In the genomic region with DNA sequence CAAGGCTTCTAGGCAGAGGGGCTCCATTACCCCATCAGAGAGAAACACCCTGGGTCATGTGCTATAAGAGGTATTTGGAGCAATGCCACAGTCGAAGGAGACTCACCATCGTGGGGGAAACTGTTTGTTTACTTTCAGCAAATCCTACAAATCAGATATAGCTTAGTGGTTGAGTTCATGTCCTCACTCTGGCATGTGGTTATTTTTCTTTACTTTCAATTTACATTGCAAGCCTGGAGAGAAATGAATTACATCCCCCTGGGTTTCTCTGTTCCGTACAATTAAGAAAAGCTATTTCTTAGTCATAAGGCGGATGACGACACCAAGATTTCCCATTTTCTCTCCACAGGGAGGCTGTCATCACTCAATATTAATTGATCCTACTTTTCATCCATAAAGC, we compare ENCODE assay signal across 10 cellular contexts. TPM values are rescaled to one million over a fixed set of nuclear protein-coding genes. Genes with fewer than 3 reads are reported as not detected.
DNase-seq lines count a peak whose midpoint lies in the region; ATAC-seq and TF ChIP-seq lines count a peak whose summit lies in the region.
"Had no signal": no experiment of that assay in that cellular context is flagged by ENCODE, and none has a peak within 500 bp of the region (broad histone marks: within the 10 kb centered on the region; RNA-seq: fewer than 3 reads in every experiment).

No MANE protein-coding gene starts in this region.

- peaks cover 4 to 53% (median 12%) of the 10 kb centered on the region in 3 donors for H3K4me1 ChIP-seq in gastroesophageal sphincter

- 50 to 52% methylated on average over 3 to 5 of the region's 5 CpGs for WGBS in gastroesophageal sphincter (ENCODE audit: low coverage in 1 of 2), 2 donors

- peak; percentile 24 for DNase-seq in AG20443 (ENCODE audit: low spot score)
- DNase-seq in hepatic stellate cell (ENCODE audit: low spot score): peak; percentile 68
- DNase-seq in NCI-H2081 treated with DMSO at 0.1 percent for 48 hours (lab: John Stamatoyannopoulos, UW): no peak
- DNase-seq in NCI-H187 treated with DMSO at 0.1 percent for 48 hours (lab: John Stamatoyannopoulos, UW): no peak
- DNase-seq: right lobe of liver had no signal

- no peak overlapping the region for H3K4me3 ChIP-seq in gastroesophageal sphincter
- H3K4me3 ChIP-seq: right lobe of liver had no signal

- no peaks in the 10 kb centered on the region for H3K9me3 ChIP-seq in gastroesophageal sphincter
- H3K9me3 ChIP-seq: right lobe of liver had no signal

- TF ChIP-seq POLR2A in gastroesophageal sphincter (IDR thresholded peaks at IDR 0.05): no peak

- no peak for TF ChIP-seq CTCF in gastroesophageal sphincter (IDR thresholded peaks at IDR 0.05)

- H3K27me3 ChIP-seq in gastroesophageal sphincter: no peaks in the 10 kb centered on the region
- H3K27me3 ChIP-seq: right lobe of liver had no signal

- no peaks in the 10 kb centered on the region for H3K36me3 ChIP-seq in gastroesophageal sphincter
- H3K36me3 ChIP-seq: right lobe of liver had no signal

- peak; percentile 63 for ATAC-seq in GM21381 (IDR thresholded peaks at IDR 0.05; ENCODE audit: unreplicated experiment)
- ATAC-seq in SK-N-SH treated with all-trans-retinoic acid at 6 μM for 48 hours: peak; percentile 59
- no peak for ATAC-seq in gastroesophageal sphincter
- no peak for ATAC-seq in HG03045 (IDR thresholded peaks at IDR 0.05; ENCODE audit: unreplicated experiment)

- peak overlapping the region in 2 of 4 donors; percentile 16 to 20 for H3K27ac ChIP-seq in gastroesophageal sphincter
- H3K27ac ChIP-seq: epithelial cell of prostate, right lobe of liver had no signal

- TF ChIP-seq EP300 in gastroesophageal sphincter (IDR thresholded peaks at IDR 0.05): no peak

TF ChIP-seq in SK-N-SH treated with all-trans-retinoic acid at 6 μM for 48 hours, 23 proteins besides CTCF, POLR2A, EP300 and RAD21:
- TF ChIP-seq PPARA (CRISPR knock-in tag; IDR thresholded peaks at IDR 0.05; ENCODE audit: borderline replicate concordance): no peak
- TF ChIP-seq ISL1 (CRISPR knock-in tag; IDR thresholded peaks at IDR 0.05): peak; percentile 80
TF ChIP-seq in SK-N-SH treated with all-trans-retinoic acid at 6 μM for 48 hours: peak in this region for 1.

RNA-seq across cellular contexts. Expression of a gene that starts 36.9 kb away (rescaled TPM):
- 100 to 1,000 TPM in 1 of 4 donors, 10 to 100 TPM in 3; 30.6 to 110 (median 68.2) TPM for total RNA-seq in gastroesophageal sphincter

Comparison
In these comparisons a context has a peak if more than half of its experiments do, and no peak if none do; other contexts are left out.
1. DNase-seq: peak in AG20443 (single experiment) and hepatic stellate cell (single experiment); none in NCI-H2081 treated with DMSO at 0.1 percent for 48 hours (single experiment) and NCI-H187 treated with DMSO at 0.1 percent for 48 hours (single experiment).
2. ATAC-seq: peak in GM21381 (single experiment) and SK-N-SH treated with all-trans-retinoic acid at 6 μM for 48 hours (single experiment); none in gastroesophageal sphincter (single experiment) and HG03045 (single experiment).